In the genomic region with DNA sequence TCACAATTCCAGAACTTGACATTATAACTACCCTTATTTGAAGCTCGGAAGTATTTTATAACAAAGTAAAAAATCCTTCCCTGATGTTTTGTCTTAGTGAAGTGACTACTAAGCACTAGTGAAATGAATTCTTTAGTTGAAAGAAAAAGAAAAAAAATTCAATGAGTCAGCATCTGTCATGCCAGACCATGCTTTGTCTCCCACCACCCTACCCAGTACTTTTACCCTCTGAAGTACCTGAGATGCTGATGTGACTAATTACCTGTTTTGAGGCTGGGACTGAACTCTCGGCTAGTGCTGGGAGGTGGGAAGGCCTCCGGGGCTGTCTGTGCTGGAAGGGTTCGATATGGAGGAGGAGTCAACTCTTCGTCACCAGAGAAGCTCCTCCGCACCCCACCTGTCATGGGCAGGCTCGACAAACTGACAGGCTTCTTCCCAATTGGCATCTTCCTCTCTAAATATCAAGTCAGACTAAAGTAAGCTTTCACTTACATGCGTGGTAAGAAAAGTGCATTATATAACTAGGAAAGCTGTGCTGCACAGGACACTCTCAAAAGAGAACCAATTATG, we compare ENCODE assay signal across 28 cellular contexts. TPM values are rescaled to one million over a fixed set of nuclear protein-coding genes. Genes with fewer than 3 reads are reported as not detected.
A peak's percentile ranks its signal among the peaks of the same experiment; 100 is the strongest.
DNase-seq lines count a peak whose midpoint lies in the region; ATAC-seq, FAIRE-seq and TF ChIP-seq lines count a peak whose summit lies in the region.
"Had no signal": no experiment of that assay in that cellular context is flagged by ENCODE, and none has a peak within 500 bp of the region (broad histone marks: within the 10 kb centered on the region; RNA-seq: fewer than 3 reads in every experiment).

No MANE protein-coding gene starts in this region.

- no peak overlapping the region for H3K4me3 ChIP-seq in HepG2 (replicated peaks in 1 of 3; ENCODE audit: insufficient read depth in 1 of 3, low read depth in 2 of 3, low read length in 3 of 3)
- H3K4me3 ChIP-seq in right lobe of liver, result no peak overlapping the region
- H3K4me3 ChIP-seq in aorta (ENCODE audit: low read length in 2 of 2), result no peak overlapping the region
- H3K4me3 ChIP-seq: BLaER1, left lung, pancreas, right atrium auricular region, smooth muscle cell, thyroid gland, vagina had no signal

- CTCF ChIA-PET in HepG2 (lab: Yijun Ruan, JAX; ENCODE audit: low intra/inter-chr PET ratio, low total read pairs), result no interaction called here

- H3K4me1 ChIP-seq in HepG2 (ENCODE audit: insufficient read depth, low read length) (peaks cover 10% of the 10 kb centered on the region), right lobe of liver (no peaks in the 10 kb centered on the region), aorta (ENCODE audit: control insufficient read depth in 1 of 2, insufficient read depth in 2 of 2, low read length in 2 of 2) (no peaks in the 10 kb centered on the region)
- H3K4me1 ChIP-seq: BLaER1, left lung, pancreas, right atrium auricular region, thyroid gland, vagina had no signal

- H3K36me3 ChIP-seq in HepG2 (replicated peaks in 1 of 2; ENCODE audit: control insufficient read depth in 1 of 2, insufficient read depth in 2 of 2, low read length in 2 of 2), result peaks cover 15 to 66% of the 10 kb centered on the region in 2 experiments
- H3K36me3 ChIP-seq in right lobe of liver, result peaks cover 3 to 44% (median 9%) of the 10 kb centered on the region in 4 donors
- H3K36me3 ChIP-seq in aorta (ENCODE audit: control insufficient read depth in 1 of 2, insufficient read depth in 2 of 2, low read length in 1 of 2), result peaks cover 2 to 4% of the 10 kb centered on the region in 2 donors

- H3K27me3 ChIP-seq in HepG2 (ENCODE audit: control insufficient read depth in 1 of 2, insufficient read depth in 2 of 2, low read length in 2 of 2) (no peaks in the 10 kb centered on the region), right lobe of liver (no peaks in the 10 kb centered on the region), aorta (ENCODE audit: control insufficient read depth in 1 of 2, insufficient read depth in 2 of 2, low read length in 1 of 2) (no peaks in the 10 kb centered on the region)
- H3K27me3 ChIP-seq: BLaER1, brain microvascular endothelial cell, left lung, pancreas, right atrium auricular region, thyroid gland, vagina had no signal

- TF ChIP-seq RAD21 in HepG2 (CRISPR knock-in tag; IDR thresholded peaks at IDR 0.05), result no peak

- POLR2A ChIA-PET in HepG2 (lab: Yijun Ruan, JAX), result no interaction called here

- H3K27me3 Mint-ChIP-seq in IgD-negative memory B cell, result no peaks in the 10 kb centered on the region
- H3K27me3 Mint-ChIP-seq in activated T-helper 2 cell treated with anti-CD3 and anti-CD28 coated beads, Interferon-gamma antibody, Interleukin-2, Interleukin-4, amounts not matched to agents 10 μg/mL and 5 μg/mL and 100 μg/mL, durations not matched to agents 14 hours and 24 hours and 36 hours (ENCODE audit: low read depth), result no peaks in the 10 kb centered on the region
- H3K27me3 Mint-ChIP-seq: stimulated activated naive CD8-positive, alpha-beta T cell treated with anti-CD3 and anti-CD28 coated beads, Interleukin-15, Interleukin-2, amounts not matched to agents 100 ng/mL and 50 ng/mL, for 24 hours had no signal

- no peak overlapping the region for H3K4me2 ChIP-seq in HepG2 (ENCODE audit: low read depth, low read length)
- H3K4me2 ChIP-seq: BLaER1, smooth muscle cell had no signal

- no peak overlapping the region for H3K9ac ChIP-seq in HepG2 (ENCODE audit: insufficient read depth, low read depth, low read length)
- H3K9ac ChIP-seq: BLaER1 had no signal

- H3K27ac Mint-ChIP-seq in IgD-negative memory B cell, result peak overlapping the region in 2 of 3 donors; percentile 18 to 27
- no peak overlapping the region for H3K27ac Mint-ChIP-seq in activated T-helper 2 cell treated with anti-CD3 and anti-CD28 coated beads, Interferon-gamma antibody, Interleukin-2, Interleukin-4, amounts not matched to agents 10 μg/mL and 5 μg/mL and 100 μg/mL, durations not matched to agents 14 hours and 24 hours and 36 hours
- H3K27ac Mint-ChIP-seq: stimulated activated naive CD8-positive, alpha-beta T cell treated with anti-CD3 and anti-CD28 coated beads, Interleukin-15, Interleukin-2, amounts not matched to agents 100 ng/mL and 50 ng/mL, for 24 hours had no signal

- no TSS peak for BruUV-seq in HepG2 (replicated peaks; lab: Mats Ljungman, UMichigan)

- in situ Hi-C loops in HepG2 (cut with HindIII; ENCODE audit: extremely low pct_ligation_motif_present, low pct_unique_long_range_greater_than_20kb), result no loop called here

- no peak overlapping the region for H2AFZ ChIP-seq in HepG2 (ENCODE audit: low read length)

- 93% methylated on average over 8 of the region's 8 CpGs for WGBS in HepG2 (ENCODE audit: low lambda C conversion rate)
- 97% methylated on average over 6 of the region's 8 CpGs for WGBS in right lobe of liver (ENCODE audit: insufficient coverage, low coverage, low lambda C conversion rate, missing lambda C conversion rate)
- WGBS in aorta, 2 donors, result 90 to 95% methylated on average over 8 of the region's 8 CpGs

- H3K9me3 ChIP-seq in HepG2 (ENCODE audit: low read length) (no peaks in the 10 kb centered on the region), right lobe of liver (no peaks in the 10 kb centered on the region), aorta (ENCODE audit: control insufficient read depth, low read length) (no peaks in the 10 kb centered on the region)
- H3K9me3 ChIP-seq: BLaER1, left lung, pancreas, right atrium auricular region, thyroid gland, vagina had no signal

- no peak for TF ChIP-seq POLR2A in HepG2 (IDR thresholded peaks at IDR 0.05; ENCODE audit: insufficient read depth in 1 of 2, low read depth in 2 of 2, low read length in 2 of 2)
- TF ChIP-seq POLR2A in right lobe of liver (IDR thresholded peaks at IDR 0.05), result no peak

- H3K9me3 Mint-ChIP-seq in IgD-negative memory B cell, result no peaks in the 10 kb centered on the region
- H3K9me3 Mint-ChIP-seq in activated T-helper 2 cell treated with anti-CD3 and anti-CD28 coated beads, Interferon-gamma antibody, Interleukin-2, Interleukin-4, amounts not matched to agents 10 μg/mL and 5 μg/mL and 100 μg/mL, durations not matched to agents 14 hours and 24 hours and 36 hours, result no peaks in the 10 kb centered on the region
- H3K9me3 Mint-ChIP-seq: activated T-cell treated with anti-CD3 and anti-CD28 coated beads, Interleukin-2, amount 50 U/mL, for 4 hours; stimulated activated naive CD8-positive, alpha-beta T cell treated with anti-CD3 and anti-CD28 coated beads, Interleukin-15, Interleukin-2, amounts not matched to agents 100 ng/mL and 50 ng/mL, for 24 hours had no signal

- H3K27ac ChIP-seq in HepG2 (ENCODE audit: extremely low read length, insufficient read depth, low read length), result no peak overlapping the region
- H3K27ac ChIP-seq in right lobe of liver, result no peak overlapping the region
- H3K27ac ChIP-seq in aorta (ENCODE audit: low read depth in 1 of 2, low read length in 2 of 2), result no peak overlapping the region
- H3K27ac ChIP-seq: BLaER1, brain microvascular endothelial cell, left lung, pancreas, right atrium auricular region, thyroid gland, vagina, VCaP had no signal

- no peak for DNase-seq in HepG2 (ENCODE audit: low spot score)
- DNase-seq in right lobe of liver, result no peak
- DNase-seq in iPS-NIHi7 (ENCODE audit: extremely low spot score), result peak; percentile 13
- DNase-seq in aorta, result no peak
- DNase-seq in activated T-helper 2 cell treated with anti-CD3 and anti-CD28 coated beads, Interferon-gamma antibody, Interleukin-2, Interleukin-4, amounts not matched to agents 10 μg/mL and 5 μg/mL and 100 μg/mL, durations not matched to agents 14 hours and 24 hours and 36 hours (ENCODE audit: low spot score), result no peak
- DNase-seq: activated CD4-positive, alpha-beta T cell treated with anti-CD3 and anti-CD28 coated beads for 4 hours; activated T-cell treated with anti-CD3 and anti-CD28 coated beads, Interleukin-2, amount 50 U/mL, for 4 hours; brain microvascular endothelial cell; DMS153; effector CD4-positive, alpha-beta T cell; KBM-7; left lung; mesenchymal stem cell; NCI-H1092; NCI-H1694; pancreas; SW 1271; T1000; thyroid gland had no signal

- no peaks in the 10 kb centered on the region for H3K79me2 ChIP-seq in HepG2 (ENCODE audit: insufficient read depth, low read length)

- intact Hi-C loops in HepG2 (cut with micrococcal nuclease; ENCODE audit: unreplicated experiment), result no loop called here
- intact Hi-C loops in right lobe of liver (cut with DNase I), result no loop called here
- intact Hi-C loops in aorta (cut with DNase I), result no loop called here
- intact Hi-C loops in activated T-helper 2 cell treated with anti-CD3 and anti-CD28 coated beads, Interferon-gamma antibody, Interleukin-2, Interleukin-4, amounts not matched to agents 10 μg/mL and 5 μg/mL and 100 μg/mL, durations not matched to agents 14 hours and 24 hours and 36 hours (cut with micrococcal nuclease), result no loop called here

- TF ChIP-seq EP300 in HepG2 (IDR thresholded peaks at IDR 0.05; ENCODE audit: low read depth in 2 of 2, low read length in 2 of 2) (no peak), HepG2 (CRISPR knock-in tag; IDR thresholded peaks at IDR 0.05; ENCODE audit: borderline replicate concordance) (no peak)

- no peaks in the 10 kb centered on the region for H4K20me1 ChIP-seq in HepG2 (ENCODE audit: insufficient read depth, low read length)
- H4K20me1 ChIP-seq: BLaER1 had no signal

- ATAC-seq in HepG2 (no peak), right lobe of liver (no peak), GM19397 (IDR thresholded peaks at IDR 0.05; ENCODE audit: unreplicated experiment) (no peak), aorta (ENCODE audit: low FRiP score) (no peak)
- ATAC-seq: left lung, pancreas had no signal

- no peak for TF ChIP-seq CTCF in HepG2 (CRISPR knock-in tag; IDR thresholded peaks at IDR 0.05)
- no peak for TF ChIP-seq CTCF in right lobe of liver (IDR thresholded peaks at IDR 0.05)

- H3K4me1 Mint-ChIP-seq in IgD-negative memory B cell, result no peaks in the 10 kb centered on the region
- peaks cover 2% of the 10 kb centered on the region for H3K4me1 Mint-ChIP-seq in activated T-helper 2 cell treated with anti-CD3 and anti-CD28 coated beads, Interferon-gamma antibody, Interleukin-2, Interleukin-4, amounts not matched to agents 10 μg/mL and 5 μg/mL and 100 μg/mL, durations not matched to agents 14 hours and 24 hours and 36 hours (ENCODE audit: low read depth)

- FAIRE-seq in HepG2 (lab: Jason Lieb, UNC), result no peak
- FAIRE-seq: islet of Langerhans, pancreas had no signal

- no peak overlapping the region for H3K4me3 Mint-ChIP-seq in IgD-negative memory B cell
- no peak overlapping the region for H3K4me3 Mint-ChIP-seq in activated T-helper 2 cell treated with anti-CD3 and anti-CD28 coated beads, Interferon-gamma antibody, Interleukin-2, Interleukin-4, amounts not matched to agents 10 μg/mL and 5 μg/mL and 100 μg/mL, durations not matched to agents 14 hours and 24 hours and 36 hours (ENCODE audit: low read depth)
- H3K4me3 Mint-ChIP-seq: activated T-cell treated with anti-CD3 and anti-CD28 coated beads, Interleukin-2, amount 50 U/mL, for 4 hours; stimulated activated naive CD8-positive, alpha-beta T cell treated with anti-CD3 and anti-CD28 coated beads, Interleukin-15, Interleukin-2, amounts not matched to agents 100 ng/mL and 50 ng/mL, for 24 hours had no signal

- peaks cover 8% of the 10 kb centered on the region for H3K36me3 Mint-ChIP-seq in IgD-negative memory B cell
- peaks cover 34% of the 10 kb centered on the region for H3K36me3 Mint-ChIP-seq in activated T-helper 2 cell treated with anti-CD3 and anti-CD28 coated beads, Interferon-gamma antibody, Interleukin-2, Interleukin-4, amounts not matched to agents 10 μg/mL and 5 μg/mL and 100 μg/mL, durations not matched to agents 14 hours and 24 hours and 36 hours (ENCODE audit: low read depth)

RNA-seq across cellular contexts. Expression of a gene that starts 19.6 kb away (rescaled TPM):
- total RNA-seq in HepG2 (2016; rRNA removed; fragmentation: Illumina TruSeq; extraction: Trizol) (1,213 and 1,462 TPM in 2 replicates), right lobe of liver (100 to 1,000 TPM; 123 to 422 (median 176) TPM), aorta (100 to 1,000 TPM; 306 to 366 TPM)
- 3,248 and 3,475 TPM in 2 replicates for total RNA-seq in HepG2 (2016; cell fraction: cytosol; rRNA removed; fragmentation: Illumina TruSeq; extraction: Trizol; ENCODE audit: low read depth)
- total RNA-seq in HepG2 (2016; cell fraction: insoluble cytoplasmic fraction; rRNA removed; fragmentation: Illumina TruSeq; extraction: Trizol), result 1,244 and 1,442 TPM in 2 replicates
- 1,855 and 2,042 TPM in 2 replicates for total RNA-seq in HepG2 (2016; cell fraction: membrane; rRNA removed; fragmentation: Illumina TruSeq; extraction: Trizol)
- total RNA-seq in HepG2 (2016; cell fraction: nucleus; rRNA removed; fragmentation: Illumina TruSeq; extraction: Trizol), result 411 and 427 TPM in 2 replicates
- polyA plus RNA-seq in HepG2 (2011; rRNA removed) (670 and 790 TPM in 2 replicates), IgD-negative memory B cell (374 TPM), aorta (100 to 1,000 TPM; 838 to 992 TPM)
- 823 and 1,054 TPM in 2 replicates for polyA plus RNA-seq in HepG2 (2011; cell fraction: cytosol; rRNA removed)
- 217 and 230 TPM in 2 replicates for polyA plus RNA-seq in HepG2 (2011; cell fraction: nucleus; rRNA removed)
- 662 and 954 TPM in 2 replicates for polyA plus RNA-seq in HepG2 (2012)
- 3,109 and 3,480 TPM in 2 replicates for polyA plus RNA-seq in HepG2 (2016; cell fraction: cytosol; fragmentation: Illumina TruSeq; extraction: Trizol; ENCODE audit: low read depth)
- polyA plus RNA-seq in HepG2 (2016; cell fraction: insoluble cytoplasmic fraction; fragmentation: Illumina TruSeq; extraction: Trizol; ENCODE audit: low read depth), result 1,218 and 1,270 TPM in 2 replicates
- polyA plus RNA-seq in HepG2 (2016; cell fraction: membrane; fragmentation: Illumina TruSeq; extraction: Trizol; ENCODE audit: low read depth), result 1,530 and 1,727 TPM in 2 replicates
- polyA plus RNA-seq in HepG2 (2016; cell fraction: nucleus; fragmentation: Illumina TruSeq; extraction: Trizol; ENCODE audit: insufficient read depth, low read depth), result 589 and 653 TPM in 2 replicates
- polyA minus RNA-seq in HepG2 (2011; rRNA and poly(A)+ RNA removed; ENCODE audit: low replicate concordance), result 231 and 251 TPM in 2 replicates
- polyA minus RNA-seq in HepG2 (2011; cell fraction: cytosol; rRNA and poly(A)+ RNA removed), result 123 and 148 TPM in 2 replicates
- 67.9 and 74.3 TPM in 2 replicates for polyA minus RNA-seq in HepG2 (2011; cell fraction: nucleus; rRNA and poly(A)+ RNA removed)
- total RNA-seq in activated T-helper 2 cell treated with anti-CD3 and anti-CD28 coated beads, Interferon-gamma antibody, Interleukin-2, Interleukin-4, amounts not matched to agents 10 μg/mL and 5 μg/mL and 100 μg/mL, durations not matched to agents 14 hours and 24 hours and 36 hours, result 708 and 735 TPM in 2 replicates

RNA-seq across cellular contexts. Expression of a gene that starts 32.5 kb away (rescaled TPM):
- total RNA-seq in HepG2 (2016; rRNA removed; fragmentation: Illumina TruSeq; extraction: Trizol) (516 and 689 TPM in 2 replicates), right lobe of liver (10 to 100 TPM; 31.1 to 88.1 (median 47.0) TPM), aorta (10 to 100 TPM; 24.5 to 42.3 TPM)
- total RNA-seq in HepG2 (2016; cell fraction: cytosol; rRNA removed; fragmentation: Illumina TruSeq; extraction: Trizol; ENCODE audit: low read depth), result 170 and 196 TPM in 2 replicates
- total RNA-seq in HepG2 (2016; cell fraction: insoluble cytoplasmic fraction; rRNA removed; fragmentation: Illumina TruSeq; extraction: Trizol), result 532 and 791 TPM in 2 replicates
- total RNA-seq in HepG2 (2016; cell fraction: membrane; rRNA removed; fragmentation: Illumina TruSeq; extraction: Trizol), result 214 and 233 TPM in 2 replicates
- total RNA-seq in HepG2 (2016; cell fraction: nucleus; rRNA removed; fragmentation: Illumina TruSeq; extraction: Trizol), result 167 and 182 TPM in 2 replicates
- polyA plus RNA-seq in HepG2 (2011; rRNA removed) (195 and 295 TPM in 2 replicates), IgD-negative memory B cell (68.4 TPM), aorta (10 to 100 TPM; 30.5 to 34.8 TPM)
- 252 and 270 TPM in 2 replicates for polyA plus RNA-seq in HepG2 (2011; cell fraction: cytosol; rRNA removed)
- 48.6 and 52.8 TPM in 2 replicates for polyA plus RNA-seq in HepG2 (2011; cell fraction: nucleus; rRNA removed)
- 169 and 175 TPM in 2 replicates for polyA plus RNA-seq in HepG2 (2012)
- polyA plus RNA-seq in HepG2 (2016; cell fraction: cytosol; fragmentation: Illumina TruSeq; extraction: Trizol; ENCODE audit: low read depth), result 162 and 186 TPM in 2 replicates
- 628 and 715 TPM in 2 replicates for polyA plus RNA-seq in HepG2 (2016; cell fraction: insoluble cytoplasmic fraction; fragmentation: Illumina TruSeq; extraction: Trizol; ENCODE audit: low read depth)
- polyA plus RNA-seq in HepG2 (2016; cell fraction: membrane; fragmentation: Illumina TruSeq; extraction: Trizol; ENCODE audit: low read depth), result 161 and 191 TPM in 2 replicates
- polyA plus RNA-seq in HepG2 (2016; cell fraction: nucleus; fragmentation: Illumina TruSeq; extraction: Trizol; ENCODE audit: insufficient read depth, low read depth), result 247 and 257 TPM in 2 replicates
- 45.8 and 143 TPM in 2 replicates for polyA minus RNA-seq in HepG2 (2011; rRNA and poly(A)+ RNA removed; ENCODE audit: low replicate concordance)
- polyA minus RNA-seq in HepG2 (2011; cell fraction: cytosol; rRNA and poly(A)+ RNA removed), result 27.9 and 30.1 TPM in 2 replicates
- polyA minus RNA-seq in HepG2 (2011; cell fraction: nucleus; rRNA and poly(A)+ RNA removed), result 38.6 and 43.3 TPM in 2 replicates
- 360 and 373 TPM in 2 replicates for total RNA-seq in activated T-helper 2 cell treated with anti-CD3 and anti-CD28 coated beads, Interferon-gamma antibody, Interleukin-2, Interleukin-4, amounts not matched to agents 10 μg/mL and 5 μg/mL and 100 μg/mL, durations not matched to agents 14 hours and 24 hours and 36 hours
